In the genomic region with DNA sequence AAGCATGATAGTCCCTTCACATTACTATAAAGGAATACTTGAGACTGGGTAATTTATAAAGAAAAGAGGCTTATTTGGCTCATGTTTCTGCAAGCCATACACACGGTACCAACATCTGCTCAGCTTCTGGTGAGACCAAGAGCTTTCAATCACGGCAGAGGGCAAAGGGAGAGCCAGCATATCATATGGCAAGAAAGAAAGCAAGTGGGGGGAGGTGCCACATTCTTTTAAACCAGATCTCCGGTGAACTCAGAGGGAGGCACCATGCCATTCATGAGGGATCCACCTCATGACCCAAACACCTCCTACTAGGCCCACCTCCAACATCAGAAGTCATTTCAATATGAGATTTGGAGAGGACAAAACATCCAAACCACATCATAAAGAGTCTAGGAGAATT, we compare ENCODE assay signal across 17 cellular contexts. TPM values are rescaled to one million over a fixed set of nuclear protein-coding genes. Genes with fewer than 3 reads are reported as not detected.
DNase-seq lines count a peak whose midpoint lies in the region; ATAC-seq and TF ChIP-seq lines count a peak whose summit lies in the region.
"Had no signal": no experiment of that assay in that cellular context is flagged by ENCODE, and none has a peak within 500 bp of the region (broad histone marks: within the 10 kb centered on the region; RNA-seq: fewer than 3 reads in every experiment).

No MANE protein-coding gene starts in this region.

- H3K4me2 ChIP-seq in mesendoderm (ENCODE audit: low read length): no peak overlapping the region
- H3K4me2 ChIP-seq: BLaER1 had no signal

- no peak for ATAC-seq in GM18873 (IDR thresholded peaks at IDR 0.05; ENCODE audit: low FRiP score, unreplicated experiment)
- ATAC-seq: gastroesophageal sphincter had no signal

- no CpG with 5 or more reads among the region's 3 CpGs for WGBS in mesendoderm (ENCODE audit: extremely low coverage, insufficient coverage, low lambda C conversion rate)

- H3K27ac ChIP-seq in mesendoderm (ENCODE audit: low read depth, low read length): peak overlapping the region; percentile 22
- H3K27ac ChIP-seq: BLaER1, dorsolateral prefrontal cortex, gastroesophageal sphincter, stomach had no signal

- peak overlapping the region; percentile 36 for H3K4ac ChIP-seq in mesendoderm (ENCODE audit: low read depth, low read length)

- H3K27me3 ChIP-seq in MG63 (no peaks in the 10 kb centered on the region), mesendoderm (ENCODE audit: insufficient read depth, low read length, poor library complexity) (no peaks in the 10 kb centered on the region)
- H3K27me3 ChIP-seq: BLaER1, dorsolateral prefrontal cortex, gastroesophageal sphincter, stomach had no signal

- H2AK5ac ChIP-seq in mesendoderm (ENCODE audit: low read length): no peak overlapping the region

- peaks cover 4% of the 10 kb centered on the region for H3K4me1 ChIP-seq in mesendoderm (ENCODE audit: control insufficient read depth, low read depth, low read length)

- H3K36me3 ChIP-seq in MG63 (peaks cover 14% of the 10 kb centered on the region), mesendoderm (ENCODE audit: control insufficient read depth, insufficient read depth, low read length) (no peaks in the 10 kb centered on the region)
- H3K36me3 ChIP-seq: gastroesophageal sphincter had no signal

- no peak overlapping the region for H4K5ac ChIP-seq in mesendoderm (ENCODE audit: low read length)

- no peak overlapping the region for H2BK15ac ChIP-seq in mesendoderm (replicated peaks; ENCODE audit: low read depth)

- no peak overlapping the region for H3K9ac ChIP-seq in mesendoderm (ENCODE audit: low read length)
- H3K9ac ChIP-seq: BLaER1 had no signal

- H3K4me3 ChIP-seq in MG63 (no peak overlapping the region), choroid plexus epithelial cell (ENCODE audit: low read depth, low read length) (no peak overlapping the region), mesendoderm (ENCODE audit: low read length) (no peak overlapping the region)
- H3K4me3 ChIP-seq: BLaER1, dorsolateral prefrontal cortex, gastroesophageal sphincter, stomach had no signal

- peak overlapping the region; percentile 43 for H3K18ac ChIP-seq in mesendoderm (ENCODE audit: low read length)

- H3K9me3 ChIP-seq in MG63: peaks cover 2% of the 10 kb centered on the region
- H3K9me3 ChIP-seq: gastroesophageal sphincter, stomach had no signal

- H3K23ac ChIP-seq in mesendoderm (ENCODE audit: low read length): no peak overlapping the region

- peaks cover 3% of the 10 kb centered on the region for H3K79me1 ChIP-seq in mesendoderm (ENCODE audit: low read length)

- H4K8ac ChIP-seq in mesendoderm (ENCODE audit: low read depth, low read length): no peak overlapping the region

- no peak for TF ChIP-seq CTCF in choroid plexus epithelial cell (conservative IDR thresholded peaks at IDR 0.05; ENCODE audit: low read depth, low read length)

- no peak overlapping the region for H2BK120ac ChIP-seq in mesendoderm (ENCODE audit: low read depth, low read length)

- peaks cover 63% of the 10 kb centered on the region for H3K79me2 ChIP-seq in mesendoderm (ENCODE audit: control insufficient read depth, insufficient read depth, low read length)

- DNase-seq in ELF-1 (ENCODE audit: low read depth, low spot score) (peak; percentile 60), MG63 (peak; percentile 9), choroid plexus epithelial cell (ENCODE audit: low read depth) (peak; percentile 41), mesendoderm (peak; percentile 89), NCI-H2029 treated with DMSO at 0.1 percent for 48 hours (lab: John Stamatoyannopoulos, UW) (no peak), COLO668 (lab: John Stamatoyannopoulos, UW; ENCODE audit: unreplicated experiment) (no peak), NCI-H2107 treated with DMSO at 0.1 percent for 48 hours (lab: John Stamatoyannopoulos, UW; ENCODE audit: unreplicated experiment) (no peak)
- DNase-seq: anterior cingulate cortex, dorsolateral prefrontal cortex, GF-D8, naive B cell, NCI-H446, right cardiac atrium, stomach had no signal

- H3K56ac ChIP-seq in mesendoderm (ENCODE audit: low read length): no peak overlapping the region

- no peak overlapping the region for H2BK5ac ChIP-seq in mesendoderm (ENCODE audit: low read length)

RNA-seq across cellular contexts. Expression of a gene that starts 20.3 kb away (rescaled TPM):
- 16.7 and 21.7 TPM in 2 replicates for total RNA-seq in MG63 (2014; rRNA removed; shearing (Covaris generic); ENCODE audit: low replicate concordance)
- 19.6 TPM for polyA plus RNA-seq in mesendoderm (2013, experiment 1 of 2)
- polyA plus RNA-seq in mesendoderm (2013, experiment 2 of 2): 18.9 TPM

Comparison
In these comparisons a context has a peak if more than half of its experiments do, and no peak if none do; other contexts are left out.
1. DNase-seq: peak in ELF-1 (single experiment), MG63 (single experiment), choroid plexus epithelial cell (single experiment) and mesendoderm (single experiment); none in NCI-H2029 treated with DMSO at 0.1 percent for 48 hours (single experiment), COLO668 (single experiment) and NCI-H2107 treated with DMSO at 0.1 percent for 48 hours (single experiment).